3 cellular contexts compared by ENCODE assay signal in genomic region chr12:117293510-117293909, GRCh38.
"Had no signal": no experiment of that assay in that cellular context is flagged by ENCODE, and none has a peak within 500 bp of the region (broad histone marks: within the 10 kb centered on the region; RNA-seq: fewer than 3 reads in every experiment).

No MANE protein-coding gene starts in this region.

- ATAC-seq: GM12878 had no signal

- H3K4me3 ChIP-seq: GM12878 had no signal

- DNase-seq: GDM1, GF-D8 had no signal
